ENCODE assay signal across 8 cellular contexts in genomic region chr5:61162832-61163567, GRCh38. TPM values are rescaled to one million over a fixed set of nuclear protein-coding genes. Genes with fewer than 3 reads are reported as not detected.
DNase-seq lines count a peak whose midpoint lies in the region; ATAC-seq and TF ChIP-seq lines count a peak whose summit lies in the region.

No MANE protein-coding gene starts in this region.

- peaks cover 18% of the 10 kb centered on the region for H3K4me1 ChIP-seq in CD8-positive, alpha-beta T cell (ENCODE audit: insufficient read depth, low read length)
- H3K4me1 ChIP-seq in muscle layer of duodenum (ENCODE audit: control insufficient read depth in 1 of 2, insufficient read depth in 2 of 2, low read length in 2 of 2): peaks cover 6 to 24% of the 10 kb centered on the region in 2 donors

- TF ChIP-seq CTCF in CD8-positive, alpha-beta T cell (IDR thresholded peaks at IDR 0.05): no peak
- no peak for TF ChIP-seq CTCF in epithelial cell of esophagus (IDR thresholded peaks at IDR 0.05; ENCODE audit: insufficient read depth, low read depth, low read length, missing control alignments)

- ATAC-seq in CD8-positive, alpha-beta T cell: no peak
- ATAC-seq in HG03064 (IDR thresholded peaks at IDR 0.05; ENCODE audit: low read depth, unreplicated experiment): peak; percentile 6
- no peak for ATAC-seq in HG03520 (IDR thresholded peaks at IDR 0.05; ENCODE audit: unreplicated experiment)
- no peak for ATAC-seq in HG02759 (IDR thresholded peaks at IDR 0.05; ENCODE audit: unreplicated experiment)

- peak in 1 of 7 experiments; percentile 13 for DNase-seq in CD8-positive, alpha-beta T cell
- DNase-seq in SW480 (ENCODE audit: low spot score) (peak; percentile 41), epithelial cell of esophagus (ENCODE audit: low read depth) (peak; percentile 81), activated gamma-delta T cell (lab: John Stamatoyannopoulos, UW) (no peak)

- no peaks in the 10 kb centered on the region for H3K9me3 Mint-ChIP-seq in CD8-positive, alpha-beta T cell

- CTCF ChIA-PET in CD8-positive, alpha-beta T cell (lab: Charles Lee): interaction anchor here (0.7 to 1.5 kb wide), 3 partner anchors 12 to 496 kb away, joined by 3 to 4 read pairs (median 3); no protein-coding TSS in a partner anchor

- no peaks in the 10 kb centered on the region for H3K27me3 Mint-ChIP-seq in CD8-positive, alpha-beta T cell (ENCODE audit: low read depth)

- peak overlapping the region; percentile 96 for H3K27ac Mint-ChIP-seq in CD8-positive, alpha-beta T cell

- intact Hi-C loops in CD8-positive, alpha-beta T cell (cut with DNase I, micrococcal nuclease): loop anchor here (1.0 to 5.0 kb wide), 6 partner anchors 168 to 245 kb away; partner anchors contain the start of genes ERCC8 (in 1 of the 2), NDUFAF2 (in 1 of the 2) and ZSWIM6 (in 1 of the 2)

- peaks cover 22% of the 10 kb centered on the region for H3K36me3 ChIP-seq in CD8-positive, alpha-beta T cell (ENCODE audit: insufficient read depth, low read length)
- peaks cover 0 to 14% of the 10 kb centered on the region in 2 donors for H3K36me3 ChIP-seq in muscle layer of duodenum (ENCODE audit: control insufficient read depth in 1 of 2, insufficient read depth in 2 of 2, low read length in 2 of 2)

- peak overlapping the region; percentile 95 for H3K4me3 Mint-ChIP-seq in CD8-positive, alpha-beta T cell

- H3K36me3 Mint-ChIP-seq in CD8-positive, alpha-beta T cell: peaks cover 36% of the 10 kb centered on the region

- H3K27me3 ChIP-seq in CD8-positive, alpha-beta T cell (ENCODE audit: insufficient read depth, low read length): no peaks in the 10 kb centered on the region
- no peaks in the 10 kb centered on the region for H3K27me3 ChIP-seq in muscle layer of duodenum (ENCODE audit: low read depth, low read length)

- no peaks in the 10 kb centered on the region for H3K9me3 ChIP-seq in CD8-positive, alpha-beta T cell (ENCODE audit: low read length)
- H3K9me3 ChIP-seq in muscle layer of duodenum (ENCODE audit: control insufficient read depth in 1 of 2, low read length in 2 of 2): no peaks in the 10 kb centered on the region

- peak overlapping the region; percentile 70 for H3K27ac ChIP-seq in CD8-positive, alpha-beta T cell (ENCODE audit: low read depth, low read length)
- H3K27ac ChIP-seq in muscle layer of duodenum (ENCODE audit: low read length): peak overlapping the region; percentile 96

- peaks cover 50% of the 10 kb centered on the region for H3K4me1 Mint-ChIP-seq in CD8-positive, alpha-beta T cell (ENCODE audit: low read depth)

- POLR2A ChIA-PET in CD8-positive, alpha-beta T cell (lab: Charles Lee): interaction anchor here (1.8 to 2.1 kb wide), 2 partner anchors 13 to 168 kb away, joined by 4 to 7 read pairs; no protein-coding TSS in a partner anchor

- peak overlapping the region; percentile 90 for H3K4me3 ChIP-seq in CD8-positive, alpha-beta T cell (ENCODE audit: low read depth, low read length)
- peak overlapping the region; percentile 92 for H3K4me3 ChIP-seq in epithelial cell of esophagus (ENCODE audit: low read length)
- H3K4me3 ChIP-seq in muscle layer of duodenum (ENCODE audit: low read depth in 1 of 2, low read length in 2 of 2): peak overlapping the region; percentile 95 to 97

RNA-seq across cellular contexts. Expression of gene SMIM15, which starts 0.7 kb away (rescaled TPM):
- total RNA-seq in CD8-positive, alpha-beta T cell: 10 to 100 TPM; 22.6 to 24.8 TPM
